18 cellular contexts compared by ENCODE assay signal in the genomic region with DNA sequence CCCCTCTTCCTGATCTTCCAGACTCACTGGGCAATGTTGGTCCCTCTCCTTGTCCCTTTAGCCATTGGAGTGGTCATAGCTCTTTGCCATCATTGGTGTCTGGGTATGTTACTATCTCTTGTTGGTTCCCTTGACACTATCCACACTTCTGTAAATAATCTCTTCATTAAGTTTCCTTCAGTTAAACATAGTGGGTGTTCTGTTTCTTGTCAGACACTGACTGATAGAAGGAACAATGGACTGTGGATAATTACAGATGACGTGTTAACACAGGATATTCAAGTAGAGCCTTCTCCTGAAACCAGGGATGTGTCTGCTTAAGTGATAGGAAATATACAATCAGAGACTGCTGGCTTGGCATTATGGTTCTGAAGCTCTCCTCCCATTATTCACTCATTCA.
DNase-seq lines count a peak whose midpoint lies in the region; ATAC-seq and TF ChIP-seq lines count a peak whose summit lies in the region.
"Had no signal": no experiment of that assay in that cellular context is flagged by ENCODE, and none has a peak within 500 bp of the region (broad histone marks: within the 10 kb centered on the region; RNA-seq: fewer than 3 reads in every experiment).

No MANE protein-coding gene starts in this region.

- H4K8ac ChIP-seq in mesenchymal stem cell (ENCODE audit: low read length), result no peak overlapping the region

- no peaks in the 10 kb centered on the region for H3F3A ChIP-seq in smooth muscle cell (ENCODE audit: low read depth)

- H3K4me1 ChIP-seq in mesenchymal stem cell (ENCODE audit: control insufficient read depth, insufficient read depth, low read depth, low read length) (no peaks in the 10 kb centered on the region), smooth muscle cell (ENCODE audit: low read depth) (no peaks in the 10 kb centered on the region)

- peak overlapping the region in 1 of 2 experiments; percentile 40 for H2BK12ac ChIP-seq in mesenchymal stem cell (ENCODE audit: low read length in 2 of 2)

- H3K27me3 ChIP-seq in mesenchymal stem cell (ENCODE audit: control insufficient read depth in 1 of 2, insufficient read depth in 1 of 2, low read length in 2 of 2), result no peaks in the 10 kb centered on the region
- no peaks in the 10 kb centered on the region for H3K27me3 ChIP-seq in smooth muscle cell (ENCODE audit: low read depth)

- H4K91ac ChIP-seq in mesenchymal stem cell (ENCODE audit: low read length), result no peak overlapping the region

- CTCF ChIA-PET in HEK293T (lab: Yijun Ruan, JAX), result no interaction called here

- no peaks in the 10 kb centered on the region for H3K79me1 ChIP-seq in mesenchymal stem cell (replicated peaks; ENCODE audit: low read length, poor library complexity, severe bottlenecking)

- TF ChIP-seq CTCF in smooth muscle cell (IDR thresholded peaks at IDR 0.05; ENCODE audit: borderline replicate concordance, insufficient read depth, poor library complexity, severe bottlenecking), result no peak

- H2BK15ac ChIP-seq in mesenchymal stem cell (ENCODE audit: low read depth, poor library complexity, severe bottlenecking), result no peak overlapping the region

- H3K36me3 ChIP-seq in mesenchymal stem cell (ENCODE audit: control insufficient read depth in 1 of 2, insufficient read depth in 2 of 2, low read depth in 1 of 2, low read length in 2 of 2) (no peaks in the 10 kb centered on the region), smooth muscle cell (ENCODE audit: low read depth) (no peaks in the 10 kb centered on the region)

- H2AK5ac ChIP-seq in mesenchymal stem cell (ENCODE audit: low read length, severe bottlenecking), result no peak overlapping the region

- H3K4ac ChIP-seq in mesenchymal stem cell (ENCODE audit: low read depth in 1 of 2, low read length in 2 of 2), result peak overlapping the region in 1 of 2 experiments; percentile 8

- POLR2A ChIA-PET in HEK293T (lab: Yijun Ruan, JAX), result no interaction called here

- H3K9me3 ChIP-seq in mesenchymal stem cell (ENCODE audit: control insufficient read depth, low read length) (peaks cover 3% of the 10 kb centered on the region), smooth muscle cell (replicated peaks; ENCODE audit: low read depth) (no peaks in the 10 kb centered on the region)
- H3K9me3 ChIP-seq: A549 had no signal

- no peak overlapping the region for H2BK120ac ChIP-seq in mesenchymal stem cell (ENCODE audit: low read depth, low read length)

- no peak overlapping the region for H3K4me2 ChIP-seq in mesenchymal stem cell (ENCODE audit: low read length, poor library complexity, severe bottlenecking)
- no peak overlapping the region for H3K4me2 ChIP-seq in smooth muscle cell
- H3K4me2 ChIP-seq: A549, GM23338 had no signal

- no peak overlapping the region for H2BK5ac ChIP-seq in mesenchymal stem cell (ENCODE audit: low read depth, low read length, poor library complexity, severe bottlenecking)

- H3K23ac ChIP-seq in mesenchymal stem cell (ENCODE audit: low read length in 2 of 2), result no peak overlapping the region

- no peak overlapping the region for H2AFZ ChIP-seq in mesenchymal stem cell (ENCODE audit: low read depth, low read length)
- peak overlapping the region; percentile 50 for H2AFZ ChIP-seq in smooth muscle cell (ENCODE audit: low read depth)
- H2AFZ ChIP-seq: GM23338 had no signal

- DNase-seq in HEK293T (ENCODE audit: extremely low spot score) (peak; percentile 0), mesenchymal stem cell (peak; percentile 48), smooth muscle cell (lab: John Stamatoyannopoulos, UW; ENCODE audit: unreplicated experiment) (no peak), OCI-M2 (lab: John Stamatoyannopoulos, UW; ENCODE audit: unreplicated experiment) (no peak), COLO668 (lab: John Stamatoyannopoulos, UW; ENCODE audit: unreplicated experiment) (no peak)
- DNase-seq: AML-193; CD4-positive, alpha-beta T cell; DMS153; DMS79; GDM1; HCEC 1CT; HFFc6 had no signal

- H3K14ac ChIP-seq in mesenchymal stem cell (ENCODE audit: low read length in 2 of 2), result no peak overlapping the region

- no peak overlapping the region for H3K18ac ChIP-seq in mesenchymal stem cell (ENCODE audit: low read depth in 1 of 2, low read length in 2 of 2)

- H3K4me3 ChIP-seq in mesenchymal stem cell (ENCODE audit: insufficient read depth in 1 of 2, low read depth in 1 of 2, low read length in 2 of 2), result no peak overlapping the region
- no peak overlapping the region for H3K4me3 ChIP-seq in smooth muscle cell
- H3K4me3 ChIP-seq: A549, GM23338 had no signal

- no peak for ATAC-seq in HG03520 (IDR thresholded peaks at IDR 0.05; ENCODE audit: unreplicated experiment)
- ATAC-seq: A549, GM23338 had no signal

- no peaks in the 10 kb centered on the region for H4K20me1 ChIP-seq in smooth muscle cell (ENCODE audit: low read depth)

- H3K79me2 ChIP-seq in smooth muscle cell (ENCODE audit: low read depth), result no peaks in the 10 kb centered on the region

- H3K27ac ChIP-seq in mesenchymal stem cell (ENCODE audit: low read length, poor library complexity, severe bottlenecking), result no peak overlapping the region
- peak overlapping the region; percentile 47 for H3K27ac ChIP-seq in smooth muscle cell (ENCODE audit: low read depth)
- H3K27ac ChIP-seq: 22Rv1, C4-2B had no signal

- WGBS in mesenchymal stem cell, result 25% methylated on average over 1 of the region's 1 CpG
- WGBS in smooth muscle cell (ENCODE audit: low lambda C conversion rate), result 5% methylated on average over 1 of the region's 1 CpG

- H3K9ac ChIP-seq in mesenchymal stem cell (ENCODE audit: low read length) (no peak overlapping the region), smooth muscle cell (ENCODE audit: low read depth) (no peak overlapping the region)

TF ChIP-seq in HEK293T, 16 proteins besides CTCF, POLR2A, EP300 and RAD21:
- no peak for TF ChIP-seq ELF4 (IDR thresholded peaks at IDR 0.05)
- no peak for TF ChIP-seq L3MBTL2 (conservative IDR thresholded peaks at IDR 0.05)
- TF ChIP-seq LEF1 (IDR thresholded peaks at IDR 0.05; ENCODE audit: borderline replicate concordance), result no peak
- no peak for TF ChIP-seq SUZ12 (IDR thresholded peaks at IDR 0.05)

TF ChIP-seq in PFSK-1, 5 proteins besides CTCF, POLR2A, EP300 and RAD21:
- TF ChIP-seq POLR2AphosphoS5 (IDR thresholded peaks at IDR 0.05; ENCODE audit: low read depth, low read length), result 0 out of 2 replicates have a peak, but pooled peaks have one; percentile 27
- TF ChIP-seq TAF1 (IDR thresholded peaks at IDR 0.05; ENCODE audit: borderline replicate concordance, insufficient read depth, low read length), result no peak
- no peak for TF ChIP-seq FOXP2 (optimal IDR thresholded peaks at IDR 0.05; ENCODE audit: borderline replicate concordance, extremely low read depth, extremely low read length, insufficient read depth)

Comparison
In these comparisons a context has a peak if more than half of its experiments do, and no peak if none do; other contexts are left out.
1. DNase-seq: peak in HEK293T (single experiment) and mesenchymal stem cell (single experiment); none in smooth muscle cell (single experiment), OCI-M2 (single experiment) and COLO668 (single experiment).